Comparison of ENCODE assay signal across 8 cellular contexts in the genomic region with DNA sequence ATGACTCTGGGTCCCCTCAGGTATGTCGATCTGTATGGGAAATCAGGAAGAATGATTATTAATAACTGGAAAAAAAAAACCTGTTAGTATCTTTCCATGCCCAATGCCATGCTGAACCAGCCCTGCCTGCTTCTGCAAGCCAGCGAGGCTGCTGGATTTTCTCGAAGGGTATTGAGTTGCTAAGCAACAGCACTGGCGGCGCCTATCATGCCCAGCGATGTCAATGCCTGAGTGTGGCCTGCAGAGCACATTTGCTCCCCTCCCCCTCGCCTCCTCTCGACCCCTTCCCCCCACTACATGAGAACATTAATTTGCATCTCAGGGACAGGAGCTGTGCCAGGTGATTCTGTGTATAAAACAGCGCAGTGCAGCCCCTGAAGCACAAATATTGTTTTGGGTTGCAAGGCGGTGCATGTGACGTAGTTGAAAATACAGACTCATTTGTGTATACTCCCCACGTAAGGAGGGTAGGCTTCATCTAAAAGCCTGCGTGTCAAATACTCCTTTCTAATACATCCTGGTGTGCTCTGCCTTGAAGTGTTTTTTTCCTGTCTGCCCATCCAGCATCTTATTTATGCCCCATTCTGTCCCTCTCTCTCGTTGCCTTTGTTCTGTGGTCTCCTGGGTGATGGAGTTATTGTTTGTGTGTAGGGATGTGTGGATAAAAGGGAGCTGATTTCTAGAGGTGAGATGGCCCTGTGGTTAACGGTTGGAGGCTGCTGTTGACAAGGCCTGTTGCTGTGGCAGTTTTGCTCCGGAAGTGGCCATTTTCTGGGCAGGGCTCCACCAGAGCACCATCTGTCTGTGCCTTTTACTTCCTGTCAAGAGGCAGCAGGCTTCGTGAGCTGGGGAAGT. TPM values are rescaled to one million over a fixed set of nuclear protein-coding genes. Genes with fewer than 3 reads are reported as not detected.
DNase-seq lines count a peak whose midpoint lies in the region; ATAC-seq and TF ChIP-seq lines count a peak whose summit lies in the region.

No MANE protein-coding gene starts in this region.

- H2BK5ac ChIP-seq in trophoblast cell (ENCODE audit: low read depth, low read length, poor library complexity) = peak overlapping the region; percentile 60

- TF ChIP-seq CTCF in RWPE2 (IDR thresholded peaks at IDR 0.05; ENCODE audit: poor library complexity, severe bottlenecking) (no peak), upper lobe of right lung (IDR thresholded peaks at IDR 0.05) (no peak)

- peak overlapping the region; percentile 1 for H4K12ac ChIP-seq in trophoblast cell (ENCODE audit: low read depth, low read length)

- peak overlapping the region; percentile 89 for H2BK120ac ChIP-seq in trophoblast cell (ENCODE audit: insufficient read depth, low read length, poor library complexity)

- H2AK5ac ChIP-seq in trophoblast cell (ENCODE audit: low read length) = peak overlapping the region; percentile 45

- H3K4me2 ChIP-seq in Karpas-422 (ENCODE audit: low read depth, low read length, poor library complexity, severe bottlenecking) (peak overlapping the region; percentile 12), trophoblast cell (ENCODE audit: low read length) (peak overlapping the region; percentile 56)

- H3K79me2 ChIP-seq in Karpas-422 (ENCODE audit: low read length) (no peaks in the 10 kb centered on the region), trophoblast cell (ENCODE audit: control insufficient read depth, insufficient read depth, low read length, poor library complexity) (no peaks in the 10 kb centered on the region)

- H4K20me1 ChIP-seq in Karpas-422 (ENCODE audit: insufficient read depth, low read depth, low read length) = no peaks in the 10 kb centered on the region

- no peaks in the 10 kb centered on the region for H3K9me3 ChIP-seq in Karpas-422 (ENCODE audit: low read length)
- H3K9me3 ChIP-seq in RWPE2 (ENCODE audit: severe bottlenecking) = no peaks in the 10 kb centered on the region
- H3K9me3 ChIP-seq in trophoblast cell (ENCODE audit: insufficient read depth, low read depth, low read length) = peaks cover 2% of the 10 kb centered on the region
- no peaks in the 10 kb centered on the region for H3K9me3 ChIP-seq in upper lobe of right lung

- H3K4me1 ChIP-seq in Karpas-422 (ENCODE audit: low read length) = peaks cover 30% of the 10 kb centered on the region
- peaks cover 25% of the 10 kb centered on the region for H3K4me1 ChIP-seq in RWPE2 (ENCODE audit: insufficient read depth, poor library complexity, severe bottlenecking)
- peaks cover 16 to 19% of the 10 kb centered on the region in 2 experiments for H3K4me1 ChIP-seq in trophoblast cell (ENCODE audit: control insufficient read depth in 1 of 2, insufficient read depth in 2 of 2, low read length in 2 of 2)
- peaks cover 13% of the 10 kb centered on the region for H3K4me1 ChIP-seq in upper lobe of right lung

- intact Hi-C loops in upper lobe of right lung (cut with DNase I) = no loop called here

- peak overlapping the region; percentile 66 for H2BK12ac ChIP-seq in trophoblast cell (ENCODE audit: low read length)

- peak overlapping the region; percentile 90 for H4K91ac ChIP-seq in trophoblast cell (ENCODE audit: low read depth, low read length)

- H3K36me3 ChIP-seq in Karpas-422 (ENCODE audit: insufficient read depth, low read length) (no peaks in the 10 kb centered on the region), RWPE2 (ENCODE audit: low read depth) (no peaks in the 10 kb centered on the region), trophoblast cell (ENCODE audit: control insufficient read depth in 1 of 2, insufficient read depth in 2 of 2, low read length in 2 of 2) (no peaks in the 10 kb centered on the region), upper lobe of right lung (no peaks in the 10 kb centered on the region)

- H3K9ac ChIP-seq in Karpas-422 (ENCODE audit: low read length) = peak overlapping the region; percentile 14; the same call in 1 of the 2 replicates
- peak overlapping the region; percentile 4 for H3K9ac ChIP-seq in trophoblast cell (ENCODE audit: low read length)

- no peak overlapping the region for H3K27ac ChIP-seq in Karpas-422 (ENCODE audit: low read length)
- H3K27ac ChIP-seq in RWPE2 (ENCODE audit: poor library complexity, severe bottlenecking) = peak overlapping the region; percentile 59
- peak overlapping the region; percentile 83 for H3K27ac ChIP-seq in trophoblast cell (ENCODE audit: low read depth, low read length)
- H3K27ac ChIP-seq in upper lobe of right lung = peak overlapping the region; percentile 83

- H4K8ac ChIP-seq in trophoblast cell (ENCODE audit: low read depth, low read length) = peak overlapping the region; percentile 78

- peak; percentile 51 for DNase-seq in DMS 273 treated with DMSO at 0.1 percent for 48 hours (lab: John Stamatoyannopoulos, UW)
- peak; percentile 66 for DNase-seq in Karpas-422
- peak; percentile 73 for DNase-seq in RWPE2 (ENCODE audit: low spot score)
- peak in 3 of 4 experiments; percentile 44 to 73 (median 70) for DNase-seq in activated naive CD4-positive, alpha-beta T cell (lab: John Stamatoyannopoulos, UW)
- peak; percentile 80 for DNase-seq in germinal center (ENCODE audit: low spot score)
- DNase-seq in trophoblast cell = peak; percentile 1 to 26
- DNase-seq in upper lobe of right lung = peak; percentile 72

- ATAC-seq in GM21529 (IDR thresholded peaks at IDR 0.05; ENCODE audit: unreplicated experiment) (peak; percentile 54), RWPE2 (ENCODE audit: low read depth) (peak; percentile 57), upper lobe of right lung (peak; percentile 60)

- H3K4me3 ChIP-seq in Karpas-422 (ENCODE audit: low read length) (no peak overlapping the region), RWPE2 (ENCODE audit: severe bottlenecking) (no peak overlapping the region), trophoblast cell (ENCODE audit: low read depth, low read length) (no peak overlapping the region), upper lobe of right lung (peak overlapping the region; percentile 17)

- peaks cover 26% of the 10 kb centered on the region for H3K79me1 ChIP-seq in trophoblast cell (ENCODE audit: low read length)

- WGBS in trophoblast cell (ENCODE audit: extremely low coverage, insufficient coverage, insufficient read length) = no CpG with 5 or more reads among the region's 17 CpGs

- H3K4ac ChIP-seq in trophoblast cell (ENCODE audit: low read depth, low read length) = peak overlapping the region; percentile 46

- peak overlapping the region; percentile 86 for H3K14ac ChIP-seq in trophoblast cell (ENCODE audit: low read length)

- H2AFZ ChIP-seq in Karpas-422 (ENCODE audit: low read length) (peak overlapping the region; percentile 97), trophoblast cell (ENCODE audit: insufficient read depth, low read length, poor library complexity) (peak overlapping the region; percentile 37)

- no peaks in the 10 kb centered on the region for H3K27me3 ChIP-seq in Karpas-422 (ENCODE audit: low read length)
- H3K27me3 ChIP-seq in RWPE2 (ENCODE audit: insufficient read depth, poor library complexity, severe bottlenecking) = no peaks in the 10 kb centered on the region
- H3K27me3 ChIP-seq in trophoblast cell (ENCODE audit: insufficient read depth, low read length) = no peaks in the 10 kb centered on the region
- no peaks in the 10 kb centered on the region for H3K27me3 ChIP-seq in upper lobe of right lung

- peak overlapping the region; percentile 73 for H3K18ac ChIP-seq in trophoblast cell (ENCODE audit: low read length)

- H3K23ac ChIP-seq in trophoblast cell (ENCODE audit: low read length) = no peak overlapping the region

- no peaks in the 10 kb centered on the region for H3K9me2 ChIP-seq in Karpas-422 (replicated peaks; ENCODE audit: insufficient read depth, low read length)

RNA-seq across cellular contexts. Expression of a gene that starts 32.7 kb away (rescaled TPM):
- total RNA-seq in Karpas-422 (2014; rRNA removed; shearing (Covaris generic); ENCODE audit: low replicate concordance) = 310 and 335 TPM in 2 replicates
- polyA plus RNA-seq in trophoblast cell (2013) = 330 and 331 TPM in 2 replicates
- total RNA-seq in upper lobe of right lung = 107 TPM

Comparison
In these comparisons a context has a peak if more than half of its experiments do, and no peak if none do; other contexts are left out.
1. DNase-seq: peak in every context shown above with its lines; median percentile 80 in germinal center; 73 in RWPE2; 72 in upper lobe of right lung; 70 in activated naive CD4-positive, alpha-beta T cell; 66 in Karpas-422; 51 in DMS 273 treated with DMSO at 0.1 percent for 48 hours; 14 in trophoblast cell.